In genomic region chr18:21105936-21106335, GRCh38 we compare ENCODE assay signal across 10 cellular contexts. TPM values are rescaled to one million over a fixed set of nuclear protein-coding genes. Genes with fewer than 3 reads are reported as not detected.
DNase-seq lines count a peak whose midpoint lies in the region; ATAC-seq and TF ChIP-seq lines count a peak whose summit lies in the region.
"Had no signal": no experiment of that assay in that cellular context is flagged by ENCODE, and none has a peak within 500 bp of the region (broad histone marks: within the 10 kb centered on the region; RNA-seq: fewer than 3 reads in every experiment).

No MANE protein-coding gene starts in this region.

- H3K4me2 ChIP-seq in IMR-90 (ENCODE audit: low read depth, low read length) (peak overlapping the region; percentile 27; the same call in 1 of the 2 replicates), mesenchymal stem cell (ENCODE audit: low read length, poor library complexity, severe bottlenecking) (no peak overlapping the region)

- H3K56ac ChIP-seq in IMR-90 (ENCODE audit: extremely low read depth, insufficient read depth, low read length) = no peak overlapping the region

- no peak for TF ChIP-seq POLR2A in IMR-90 (IDR thresholded peaks at IDR 0.05; ENCODE audit: low read depth, low read length)

- no peak overlapping the region for H4K8ac ChIP-seq in IMR-90 (ENCODE audit: low read depth in 2 of 2, low read length in 2 of 2)
- H4K8ac ChIP-seq in mesenchymal stem cell (ENCODE audit: low read length) = no peak overlapping the region

- no TSS peak for BruUV-seq in IMR-90 (replicated peaks; lab: Mats Ljungman, UMichigan)

- H3K27me3 ChIP-seq in IMR-90 (ENCODE audit: control insufficient read depth, insufficient read depth, low read length) = no peaks in the 10 kb centered on the region
- H3K27me3 ChIP-seq in mesenchymal stem cell (ENCODE audit: control insufficient read depth in 1 of 2, insufficient read depth in 1 of 2, low read length in 2 of 2) = no peaks in the 10 kb centered on the region

- no peak overlapping the region for H3K23ac ChIP-seq in IMR-90 (ENCODE audit: low read depth, low read length)
- H3K23ac ChIP-seq in mesenchymal stem cell (ENCODE audit: low read length in 2 of 2) = no peak overlapping the region

- H3K36me3 ChIP-seq in IMR-90 (ENCODE audit: control insufficient read depth, insufficient read depth, low read length) = no peaks in the 10 kb centered on the region
- no peaks in the 10 kb centered on the region for H3K36me3 ChIP-seq in mesenchymal stem cell (ENCODE audit: control insufficient read depth in 1 of 2, insufficient read depth in 2 of 2, low read depth in 1 of 2, low read length in 2 of 2)

- H2BK20ac ChIP-seq in IMR-90 (ENCODE audit: low read depth, low read length) = no peak overlapping the region

- H2AFZ ChIP-seq in IMR-90 (replicated peaks; ENCODE audit: low read length, poor library complexity) (no peak overlapping the region), mesenchymal stem cell (ENCODE audit: low read depth, low read length) (no peak overlapping the region)
- H2AFZ ChIP-seq: parathyroid adenoma had no signal

- CTCF ChIA-PET in GM10248 (lab: Yijun Ruan, JAX) = no interaction called here
- CTCF ChIA-PET in IMR-90 (lab: Yijun Ruan, JAX) = no interaction called here

- POLR2A ChIA-PET in GM10248 (lab: Yijun Ruan, JAX) (no interaction called here), IMR-90 (lab: Charles Lee; ENCODE audit: unreplicated experiment) (no interaction called here)

- H3K4me3 ChIP-seq in IMR-90 (ENCODE audit: insufficient read depth, low read depth, low read length) = no peak overlapping the region
- no peak overlapping the region for H3K4me3 ChIP-seq in mesenchymal stem cell (ENCODE audit: insufficient read depth in 1 of 2, low read depth in 1 of 2, low read length in 2 of 2)

- peak; percentile 29 for DNase-seq in GM10248 (ENCODE audit: extremely low spot score)
- no peak for DNase-seq in IMR-90
- no peak for DNase-seq in mesenchymal stem cell
- no peak for DNase-seq in COR-L47 (lab: John Stamatoyannopoulos, UW)
- DNase-seq in caudate nucleus (lab: John Stamatoyannopoulos, UW) = no peak
- no peak for DNase-seq in GM19238 (ENCODE audit: insufficient read length, low spot score)
- DNase-seq in NCI-H1105 treated with DMSO at 0.1 percent for 48 hours (lab: John Stamatoyannopoulos, UW) = no peak
- DNase-seq: Kasumi-1 had no signal

- TF ChIP-seq CTCF in GM10248 (IDR thresholded peaks at IDR 0.05; ENCODE audit: control extremely low read depth, extremely low read depth, low read depth, missing control alignments) (no peak), IMR-90 (conservative IDR thresholded peaks at IDR 0.05; ENCODE audit: low read depth, low read length) (no peak)

- intact Hi-C loops in IMR-90 (cut with micrococcal nuclease) = no loop called here

- H3K18ac ChIP-seq in IMR-90 (ENCODE audit: low read depth, low read length) (no peak overlapping the region), mesenchymal stem cell (ENCODE audit: low read depth in 1 of 2, low read length in 2 of 2) (no peak overlapping the region)

- H3K79me1 ChIP-seq in IMR-90 (ENCODE audit: low read depth in 1 of 2, low read length in 2 of 2) = peaks cover 3 to 39% of the 10 kb centered on the region in 2 experiments; a peak in 3 of 4 replicates
- H3K79me1 ChIP-seq in mesenchymal stem cell (replicated peaks; ENCODE audit: low read length, poor library complexity, severe bottlenecking) = no peaks in the 10 kb centered on the region

- peaks cover 4% of the 10 kb centered on the region; the same call in 1 of the 2 replicates for H3K4me1 ChIP-seq in IMR-90 (ENCODE audit: control insufficient read depth, insufficient read depth, low read length)
- H3K4me1 ChIP-seq in mesenchymal stem cell (ENCODE audit: control insufficient read depth, insufficient read depth, low read depth, low read length) = peaks cover 4% of the 10 kb centered on the region

- TF ChIP-seq RAD21 in IMR-90 (IDR thresholded peaks at IDR 0.05; ENCODE audit: low read length) = no peak

- no peaks in the 10 kb centered on the region for H3K9me3 ChIP-seq in IMR-90 (ENCODE audit: control insufficient read depth, insufficient read depth, low read length)
- H3K9me3 ChIP-seq in mesenchymal stem cell (ENCODE audit: control insufficient read depth, low read length) = no peaks in the 10 kb centered on the region

- H4K91ac ChIP-seq in IMR-90 (ENCODE audit: insufficient read depth, low read depth, low read length) = no peak overlapping the region
- no peak overlapping the region for H4K91ac ChIP-seq in mesenchymal stem cell (ENCODE audit: low read length)

- no peak overlapping the region for H3K4ac ChIP-seq in IMR-90 (ENCODE audit: low read depth, low read length)
- H3K4ac ChIP-seq in mesenchymal stem cell (ENCODE audit: low read depth in 1 of 2, low read length in 2 of 2) = no peak overlapping the region

- H4K20me1 ChIP-seq in IMR-90 (ENCODE audit: insufficient read depth, low read length) = peaks cover 83% of the 10 kb centered on the region

- H3K27ac ChIP-seq in IMR-90 (ENCODE audit: insufficient read depth, low read length) (no peak overlapping the region), mesenchymal stem cell (ENCODE audit: low read length, poor library complexity, severe bottlenecking) (no peak overlapping the region), caudate nucleus (ENCODE audit: low read depth, low read length) (no peak overlapping the region)
- H3K27ac ChIP-seq: parathyroid adenoma had no signal

- no peak overlapping the region for H2AK9ac ChIP-seq in IMR-90 (replicated peaks; ENCODE audit: low read depth, low read length, poor library complexity)

- H2BK120ac ChIP-seq in IMR-90 (ENCODE audit: low read depth, low read length) (no peak overlapping the region), mesenchymal stem cell (ENCODE audit: low read depth, low read length) (peak overlapping the region; percentile 49)

- H2AK5ac ChIP-seq in IMR-90 (ENCODE audit: low read depth, low read length) (no peak overlapping the region), mesenchymal stem cell (ENCODE audit: low read length, severe bottlenecking) (no peak overlapping the region)

- H3K9ac ChIP-seq in IMR-90 (ENCODE audit: low read depth, low read length) = no peak overlapping the region
- H3K9ac ChIP-seq in mesenchymal stem cell (ENCODE audit: low read length) = no peak overlapping the region
- H3K9ac ChIP-seq: parathyroid adenoma had no signal

- peak; percentile 45 for ATAC-seq in GM18870 (IDR thresholded peaks at IDR 0.05; ENCODE audit: unreplicated experiment)
- no peak for ATAC-seq in IMR-90 (ENCODE audit: low read depth)

- H2BK12ac ChIP-seq in mesenchymal stem cell (ENCODE audit: low read length in 2 of 2) = no peak overlapping the region

- no peak overlapping the region for H3K14ac ChIP-seq in IMR-90 (replicated peaks; ENCODE audit: low read depth, low read length)
- H3K14ac ChIP-seq in mesenchymal stem cell (ENCODE audit: low read length in 2 of 2) = no peak overlapping the region

- H2BK5ac ChIP-seq in IMR-90 (ENCODE audit: low read depth, low read length, poor library complexity, severe bottlenecking) (no peak overlapping the region), mesenchymal stem cell (ENCODE audit: low read depth, low read length, poor library complexity, severe bottlenecking) (no peak overlapping the region)

- H2BK15ac ChIP-seq in IMR-90 (ENCODE audit: low read depth, low read length) (no peak overlapping the region), mesenchymal stem cell (ENCODE audit: low read depth, poor library complexity, severe bottlenecking) (no peak overlapping the region)

- H4K5ac ChIP-seq in IMR-90 (ENCODE audit: low read depth, low read length) = no peak overlapping the region

- in situ Hi-C loops in IMR-90 (cut with MboI; ENCODE audit: low sequenced_read_pairs) = no loop called here

- no CpG with 5 or more reads among the region's 3 CpGs for WGBS in IMR-90 (ENCODE audit: extremely low coverage in 2 of 2, insufficient read length in 1 of 2), 2 experiments
- 100% methylated on average over 3 of the region's 3 CpGs for WGBS in mesenchymal stem cell

- dilution Hi-C loops in IMR-90 (cut with HindIII; ENCODE audit: low sequenced_read_pairs, unreplicated experiment) = no loop called here

- H3K9me1 ChIP-seq in IMR-90 (ENCODE audit: insufficient read depth, low read length) = peaks cover 6% of the 10 kb centered on the region

TF ChIP-seq in IMR-90, 13 proteins besides CTCF, POLR2A, EP300 and RAD21:
- no peak for TF ChIP-seq ELK1 (IDR thresholded peaks at IDR 0.05; ENCODE audit: borderline replicate concordance, low read depth, low read length)
- no peak for TF ChIP-seq CHD1 (IDR thresholded peaks at IDR 0.05; ENCODE audit: low read depth, low read length)
- TF ChIP-seq SMC3 (IDR thresholded peaks at IDR 0.05; ENCODE audit: low read depth, low read length) = no peak
- TF ChIP-seq CEBPB (IDR thresholded peaks at IDR 0.05; ENCODE audit: low read depth, low read length) = no peak
- TF ChIP-seq NFE2L2 (IDR thresholded peaks at IDR 0.05; ENCODE audit: low read depth, low read length) = no peak
- TF ChIP-seq MAZ (IDR thresholded peaks at IDR 0.05; ENCODE audit: borderline replicate concordance, low read depth, low read length) = no peak
- no peak for TF ChIP-seq RCOR1 (IDR thresholded peaks at IDR 0.05; ENCODE audit: insufficient replicate concordance, low read length)
- TF ChIP-seq MXI1 (IDR thresholded peaks at IDR 0.05; ENCODE audit: borderline replicate concordance, low read depth, low read length) = no peak
- TF ChIP-seq FOS (IDR thresholded peaks at IDR 0.05; ENCODE audit: low read depth, low read length) = no peak
- no peak for TF ChIP-seq RFX5 (IDR thresholded peaks at IDR 0.05; ENCODE audit: low read depth, low read length)
- no peak for TF ChIP-seq BHLHE40 (IDR thresholded peaks at IDR 0.05; ENCODE audit: low read depth, low read length)
TF ChIP-seq in IMR-90: peak in this region for 0.

RNA-seq across cellular contexts. Expression of gene ROCK1, which starts 5.7 kb away (rescaled TPM):
- 17.0 and 33.6 TPM in 2 replicates for total RNA-seq in IMR-90 (2012; rRNA removed)
- polyA plus RNA-seq in IMR-90 (2012; rRNA removed) = 8.6 and 9.9 TPM in 2 replicates
- polyA plus RNA-seq in IMR-90 (2012; cell fraction: cytosol; rRNA removed) = 1.6 and 1.8 TPM in 2 replicates
- 4.7 and 21.9 TPM in 2 replicates for polyA plus RNA-seq in IMR-90 (2012; cell fraction: nucleus; rRNA removed; ENCODE audit: low replicate concordance)
- polyA plus RNA-seq in mesenchymal stem cell (2013, experiment 1 of 2) = 36.5 TPM
- 34.1 TPM for polyA plus RNA-seq in mesenchymal stem cell (2013, experiment 2 of 2)
